Comparison of ENCODE assay signal across 11 cellular contexts in the genomic region with DNA sequence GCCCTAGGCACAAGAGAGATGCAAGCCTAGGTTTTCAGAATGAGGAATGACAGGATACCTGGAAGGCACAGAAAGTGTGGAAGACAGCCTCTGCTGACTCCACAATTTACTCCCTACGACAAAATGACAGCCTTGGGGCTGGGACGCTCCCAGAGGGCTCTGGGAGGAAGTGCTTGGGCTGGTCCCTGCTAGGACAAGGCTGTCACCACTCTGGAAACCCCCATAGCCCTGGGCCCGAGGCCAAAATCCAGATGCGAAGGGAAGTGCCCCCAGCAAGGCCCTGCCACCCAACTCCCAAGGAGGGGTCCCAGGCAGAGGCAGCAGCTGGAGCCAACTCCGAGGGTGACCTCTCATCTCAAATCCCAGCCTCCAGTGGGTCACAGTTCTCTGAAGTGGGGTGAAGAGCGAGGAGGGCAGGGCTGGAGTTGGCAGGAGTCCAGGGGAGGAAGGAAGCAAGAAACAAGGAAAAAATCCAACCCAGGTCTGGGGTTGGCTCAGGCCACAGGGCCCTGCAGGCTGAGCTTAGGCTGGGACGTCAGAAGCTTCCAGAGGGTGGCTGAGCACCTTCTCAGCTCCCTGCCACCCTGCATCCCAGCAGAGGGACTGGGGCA. TPM values are rescaled to one million over a fixed set of nuclear protein-coding genes. Genes with fewer than 3 reads are reported as not detected.
DNase-seq lines count a peak whose midpoint lies in the region; ATAC-seq, FAIRE-seq and TF ChIP-seq lines count a peak whose summit lies in the region.
"Had no signal": no experiment of that assay in that cellular context is flagged by ENCODE, and none has a peak within 500 bp of the region (broad histone marks: within the 10 kb centered on the region; RNA-seq: fewer than 3 reads in every experiment).

No MANE protein-coding gene starts in this region.

- H3K36me3 ChIP-seq in HEK293 (ENCODE audit: control insufficient read depth in 2 of 2, insufficient read depth in 1 of 2, low read length in 2 of 2) (peaks cover 0 to 17% of the 10 kb centered on the region in 2 experiments; a peak in 2 of 3 replicates), K562 (ENCODE audit: control insufficient read depth, insufficient read depth, low read length) (peaks cover 8% of the 10 kb centered on the region; the same call in 1 of the 3 replicates), right lobe of liver (no peaks in the 10 kb centered on the region), subcutaneous abdominal adipose tissue (ENCODE audit: control insufficient read depth in 5 of 5, insufficient read depth in 5 of 5, low read length in 5 of 5) (peaks cover 0 to 19% (median 5%) of the 10 kb centered on the region in 5 donors)

- H3K27me3 ChIP-seq in K562 (ENCODE audit: control insufficient read depth in 2 of 2, insufficient read depth in 2 of 2, low read length in 2 of 2) = no peaks in the 10 kb centered on the region
- no peaks in the 10 kb centered on the region for H3K27me3 ChIP-seq in right lobe of liver
- H3K27me3 ChIP-seq in subcutaneous abdominal adipose tissue (ENCODE audit: control insufficient read depth in 5 of 5, insufficient read depth in 4 of 5, low read length in 5 of 5) = no peaks in the 10 kb centered on the region

- H3K9me1 ChIP-seq in K562 (ENCODE audit: control insufficient read depth, insufficient read depth, low read length) = no peaks in the 10 kb centered on the region

- H3K27ac ChIP-seq in HEK293 (ENCODE audit: extremely low read depth, low read depth, low read length) = no peak overlapping the region
- H3K27ac ChIP-seq in K562 (ENCODE audit: extremely low read depth, low read depth, low read length) = no peak overlapping the region
- H3K27ac ChIP-seq in right lobe of liver = no peak overlapping the region
- peak overlapping the region; percentile 94 for H3K27ac ChIP-seq in subcutaneous abdominal adipose tissue (ENCODE audit: low read depth, low read length)

- TF ChIP-seq POLR2A in K562 (conservative IDR thresholded peaks at IDR 0.05) = no peak
- TF ChIP-seq POLR2A in right lobe of liver (IDR thresholded peaks at IDR 0.05) = no peak

- BruUV-seq in K562 (replicated peaks; lab: Mats Ljungman, UMichigan) = no TSS peak

- ATAC-seq in K562 (peak; percentile 16), right lobe of liver (peak; percentile 19 to 43 (median 28)), GM21381 (IDR thresholded peaks at IDR 0.05; ENCODE audit: unreplicated experiment) (no peak), GM18502 (IDR thresholded peaks at IDR 0.05; ENCODE audit: poor library complexity, unreplicated experiment) (no peak)
- ATAC-seq: effector memory CD8-positive, alpha-beta T cell had no signal

- POLR2A ChIA-PET in HEK293 (lab: Yijun Ruan, JAX) = no interaction called here
- POLR2A ChIA-PET in K562 (lab: Yijun Ruan, JAX) = interaction anchor here (0.6 to 1.2 kb wide), 4 partner anchors 10 to 173 kb away, joined by 3 to 6 read pairs (median 3); no protein-coding TSS in a partner anchor

- no peak for TF ChIP-seq EP300 in K562 (IDR thresholded peaks at IDR 0.05; ENCODE audit: low read length)

- TF ChIP-seq RAD21 in K562 (CRISPR knock-in tag; conservative IDR thresholded peaks at IDR 0.05 in 1 of 2, IDR thresholded peaks at IDR 0.05 in 1 of 2) = no peak

- no peak for FAIRE-seq in K562 (lab: Jason Lieb, UNC)

- 0 out of 2 replicates have a peak, but pooled peaks cover 3% of the 10 kb centered on the region for H3K4me1 ChIP-seq in HEK293 (ENCODE audit: control insufficient read depth, insufficient read depth, low read length)
- peaks cover 5 to 20% of the 10 kb centered on the region in 2 experiments; a peak in 3 of 5 replicates for H3K4me1 ChIP-seq in K562 (replicated peaks in 1 of 2; ENCODE audit: control insufficient read depth in 2 of 2, insufficient read depth in 2 of 2, low read length in 2 of 2)
- peaks cover 0 to 28% (median 10%) of the 10 kb centered on the region in 4 donors for H3K4me1 ChIP-seq in right lobe of liver
- peaks cover 29 to 63% (median 48%) of the 10 kb centered on the region in 5 donors for H3K4me1 ChIP-seq in subcutaneous abdominal adipose tissue (ENCODE audit: control insufficient read depth in 5 of 5, insufficient read depth in 5 of 5, low read length in 5 of 5)

- CTCF ChIA-PET in HEK293 (lab: Yijun Ruan, JAX) = interaction anchor here (0.6 to 1.5 kb wide), 6 partner anchors 9 to 440 kb away, joined by 3 to 6 read pairs (median 4); no protein-coding TSS in a partner anchor
- CTCF ChIA-PET in K562 (lab: Yijun Ruan, JAX; ENCODE audit: low intra/inter-chr PET ratio) = no interaction called here

- H3K9ac ChIP-seq in K562 (ENCODE audit: insufficient read depth in 1 of 2, low read depth in 2 of 2, low read length in 2 of 2) (peak overlapping the region in 1 of 2 experiments; percentile 26; a peak in 1 of 4 replicates), subcutaneous abdominal adipose tissue (ENCODE audit: low read length in 5 of 5) (peak overlapping the region; percentile 44 to 75 (median 65))

- WGBS in K562 (ENCODE audit: insufficient coverage, low coverage, missing lambda C conversion rate) = 41% methylated on average over 6 of the region's 7 CpGs
- WGBS in right lobe of liver (ENCODE audit: insufficient coverage, low coverage, low lambda C conversion rate, missing lambda C conversion rate) = 45% methylated on average over 2 of the region's 7 CpGs

- in situ Hi-C loops in K562 (cut with MboI) = no loop called here

- H3K79me2 ChIP-seq in K562 (ENCODE audit: control insufficient read depth, insufficient read depth, low read length) = no peaks in the 10 kb centered on the region

- TF ChIP-seq CTCF in HEK293 (tag by site-specific recombination; IDR thresholded peaks at IDR 0.05) (no peak), K562 (IDR thresholded peaks at IDR 0.05 in 2 of 3, conservative IDR thresholded peaks at IDR 0.05 in 1 of 3; ENCODE audit: insufficient read depth in 2 of 3, low read depth in 1 of 3, low read length in 3 of 3) (no peak), right lobe of liver (IDR thresholded peaks at IDR 0.05) (no peak)

- DNase-seq in K562 (ENCODE audit: extremely low read depth in 1 of 4, low spot score in 3 of 4) (no peak), right lobe of liver (peak in 2 of 3 donors; percentile 62 to 70), head of caudate nucleus (no peak)
- DNase-seq: activated CD4-positive, alpha-beta T cell treated with anti-CD3 and anti-CD28 coated beads for 48 hours; effector memory CD8-positive, alpha-beta T cell; islet precursor cell; NCI-H146 had no signal

- H3K4me3 ChIP-seq in HEK293 (ENCODE audit: low read depth, low read length) (no peak overlapping the region), K562 (no peak overlapping the region), right lobe of liver (no peak overlapping the region), subcutaneous abdominal adipose tissue (ENCODE audit: low read depth in 1 of 5, low read length in 5 of 5) (peak overlapping the region in 4 of 5 donors; percentile 4 to 35 (median 18))

- H3K9me3 ChIP-seq in HEK293 (ENCODE audit: control insufficient read depth, insufficient read depth, low read depth, low read length) (no peaks in the 10 kb centered on the region), K562 (replicated peaks; ENCODE audit: control insufficient read depth, insufficient read depth, low read depth, low read length) (no peaks in the 10 kb centered on the region), right lobe of liver (no peaks in the 10 kb centered on the region), subcutaneous abdominal adipose tissue (ENCODE audit: control insufficient read depth in 5 of 5, low read length in 5 of 5) (no peaks in the 10 kb centered on the region)

- intact Hi-C loops in K562 (cut with micrococcal nuclease) (no loop called here), right lobe of liver (cut with DNase I) (no loop called here), head of caudate nucleus (cut with DNase I) (no loop called here)

- H2AFZ ChIP-seq in K562 (ENCODE audit: low read depth, low read length) = no peak overlapping the region

- H3K4me2 ChIP-seq in K562 (ENCODE audit: insufficient read depth, low read length) = no peak overlapping the region

- H4K20me1 ChIP-seq in K562 (replicated peaks; ENCODE audit: control insufficient read depth, insufficient read depth, low read length) = no peaks in the 10 kb centered on the region

RNA-seq across cellular contexts. Expression of a gene that starts 6.3 kb away (rescaled TPM):
- 5.1 and 29.5 TPM in 2 replicates for total RNA-seq in K562 (2011; cell fraction: chromatin; rRNA removed; ENCODE audit: low replicate concordance)
- total RNA-seq in K562 (2011; cell fraction: nucleolus; rRNA removed) = 17.6 and 26.3 TPM in 2 replicates
- 11.7 and 13.1 TPM in 2 replicates for total RNA-seq in K562 (2011; cell fraction: nucleoplasm; rRNA removed)
- total RNA-seq in K562 (2014; rRNA removed) (0.54 and 2.6 TPM in 2 replicates), K562 (2014; rRNA removed; fragmentation: Illumina TruSeq; extraction: Trizol) (0.29 TPM in 1 of 2 replicates, not detected in the other), K562 (2015; rRNA removed; fragmentation: Illumina TruSeq; extraction: Trizol) (0.79 and 1.3 TPM in 2 replicates), K562 (2021) (2.1 and 3.5 TPM in 2 replicates), right lobe of liver (1 to 10 TPM in 4 of 6 experiments, under 1 TPM in 2; 0.55 to 3.4 (median 2.3) TPM)
- polyA plus RNA-seq in K562 (2011; rRNA removed) (0.45 and 1.9 TPM in 2 replicates), K562 (2014; fragmentation: Illumina TruSeq; extraction: Trizol) (2.9 and 5.4 TPM in 2 replicates), K562 (2014; fragmentation: Nextera tagmentation; extraction: Ambion mirVana) (under 1 TPM; 0.27 to 0.52 TPM), K562 (2014; rRNA removed) (1.1 and 1.5 TPM in 2 replicates)
- 0.68 and 3.8 TPM in 2 replicates for polyA plus RNA-seq in K562 (2011; cell fraction: cytosol; rRNA removed)
- 3.4 and 6.9 TPM in 2 replicates for polyA plus RNA-seq in K562 (2011; cell fraction: nucleus; rRNA removed)
- 2.2 and 4.8 TPM in 2 replicates for polyA plus RNA-seq in K562 (2012)
- polyA minus RNA-seq in K562 (2011; rRNA and poly(A)+ RNA removed) = 0.53 and 1.1 TPM in 2 replicates
- 1.3 and 2.0 TPM in 2 replicates for polyA minus RNA-seq in K562 (2011; cell fraction: cytosol; rRNA and poly(A)+ RNA removed)
- polyA minus RNA-seq in K562 (2011; cell fraction: nucleus; rRNA and poly(A)+ RNA removed) = 3.1 and 5.8 TPM in 2 replicates

RNA-seq across cellular contexts. Expression of a gene that starts 25.3 kb away (rescaled TPM):
- 75.3 and 142 TPM in 2 replicates for total RNA-seq in K562 (2011; cell fraction: chromatin; rRNA removed; ENCODE audit: low replicate concordance)
- 65.5 and 74.9 TPM in 2 replicates for total RNA-seq in K562 (2011; cell fraction: nucleolus; rRNA removed)
- total RNA-seq in K562 (2011; cell fraction: nucleoplasm; rRNA removed) = 76.9 and 80.5 TPM in 2 replicates
- 34.4 and 44.0 TPM in 2 replicates for total RNA-seq in K562 (2014; rRNA removed)
- total RNA-seq in K562 (2014; rRNA removed; fragmentation: Illumina TruSeq; extraction: Trizol) = 28.1 and 29.3 TPM in 2 replicates
- total RNA-seq in K562 (2015; rRNA removed; fragmentation: Illumina TruSeq; extraction: Trizol) = 41.0 and 41.1 TPM in 2 replicates
- total RNA-seq in K562 (2021) = 74.6 and 76.3 TPM in 2 replicates
- polyA plus RNA-seq in K562 (2011; rRNA removed) = 29.7 and 40.3 TPM in 2 replicates
- 44.3 and 45.4 TPM in 2 replicates for polyA plus RNA-seq in K562 (2011; cell fraction: cytosol; rRNA removed)
- 64.8 and 70.4 TPM in 2 replicates for polyA plus RNA-seq in K562 (2011; cell fraction: nucleus; rRNA removed)
- polyA plus RNA-seq in K562 (2012) = 54.9 and 55.8 TPM in 2 replicates
- polyA plus RNA-seq in K562 (2014; fragmentation: Illumina TruSeq; extraction: Trizol) = 65.0 and 81.7 TPM in 2 replicates
- 10 to 100 TPM; 15.6 to 33.2 TPM for polyA plus RNA-seq in K562 (2014; fragmentation: Nextera tagmentation; extraction: Ambion mirVana)
- polyA plus RNA-seq in K562 (2014; rRNA removed) = 33.2 and 35.6 TPM in 2 replicates
- polyA minus RNA-seq in K562 (2011; rRNA and poly(A)+ RNA removed) = 31.7 and 32.1 TPM in 2 replicates
- 25.4 and 35.7 TPM in 2 replicates for polyA minus RNA-seq in K562 (2011; cell fraction: cytosol; rRNA and poly(A)+ RNA removed)
- 21.1 and 35.7 TPM in 2 replicates for polyA minus RNA-seq in K562 (2011; cell fraction: nucleus; rRNA and poly(A)+ RNA removed)
- 10 to 100 TPM; 11.1 to 21.7 (median 19.4) TPM for total RNA-seq in right lobe of liver

RNA-seq across cellular contexts. Expression of a gene that starts 46.2 kb away (rescaled TPM):
- total RNA-seq in K562 (2011; cell fraction: chromatin; rRNA removed; ENCODE audit: low replicate concordance) = 0.79 and 1.5 TPM in 2 replicates
- total RNA-seq in K562 (2011; cell fraction: nucleolus; rRNA removed) = 1.4 and 1.5 TPM in 2 replicates
- 0.38 and 0.95 TPM in 2 replicates for total RNA-seq in K562 (2011; cell fraction: nucleoplasm; rRNA removed)
- total RNA-seq in K562 (2014; rRNA removed) (1.3 and 2.1 TPM in 2 replicates), K562 (2014; rRNA removed; fragmentation: Illumina TruSeq; extraction: Trizol) (0.29 and 0.44 TPM in 2 replicates), K562 (2015; rRNA removed; fragmentation: Illumina TruSeq; extraction: Trizol) (0.65 and 0.75 TPM in 2 replicates), K562 (2021) (0.81 and 1.3 TPM in 2 replicates), right lobe of liver (under 1 TPM in 3 of 6 experiments, not detected in 3; 0.10 to 0.28 (median 0.20) TPM)
- polyA plus RNA-seq in K562 (2011; rRNA removed) (0.39 and 0.56 TPM in 2 replicates), K562 (2014; fragmentation: Illumina TruSeq; extraction: Trizol) (0.49 and 0.64 TPM in 2 replicates), K562 (2014; fragmentation: Nextera tagmentation; extraction: Ambion mirVana) (under 1 TPM; 0.06 to 0.08 TPM), K562 (2014; rRNA removed) (0.61 and 0.98 TPM in 2 replicates)
- polyA plus RNA-seq in K562 (2011; cell fraction: cytosol; rRNA removed) = 0.53 and 1.1 TPM in 2 replicates
- 0.79 and 1.1 TPM in 2 replicates for polyA plus RNA-seq in K562 (2011; cell fraction: nucleus; rRNA removed)
- 1.0 and 1.8 TPM in 2 replicates for polyA plus RNA-seq in K562 (2012)
- polyA minus RNA-seq in K562 (2011; rRNA and poly(A)+ RNA removed) = 0.12 and 0.25 TPM in 2 replicates
- polyA minus RNA-seq in K562 (2011; cell fraction: cytosol; rRNA and poly(A)+ RNA removed) = 0.64 TPM in 1 of 2 replicates, not detected in the other
- 0.67 and 0.81 TPM in 2 replicates for polyA minus RNA-seq in K562 (2011; cell fraction: nucleus; rRNA and poly(A)+ RNA removed)

RNA-seq across cellular contexts. Expression of a gene that starts 46.6 kb away (rescaled TPM):
- total RNA-seq in K562 (2011; cell fraction: chromatin; rRNA removed; ENCODE audit: low replicate concordance) = 265 and 326 TPM in 2 replicates
- 95.2 and 116 TPM in 2 replicates for total RNA-seq in K562 (2011; cell fraction: nucleolus; rRNA removed)
- total RNA-seq in K562 (2011; cell fraction: nucleoplasm; rRNA removed) = 147 and 156 TPM in 2 replicates
- total RNA-seq in K562 (2014; rRNA removed) (35.0 and 37.1 TPM in 2 replicates), K562 (2014; rRNA removed; fragmentation: Illumina TruSeq; extraction: Trizol) (49.4 and 50.7 TPM in 2 replicates), K562 (2015; rRNA removed; fragmentation: Illumina TruSeq; extraction: Trizol) (47.5 and 52.5 TPM in 2 replicates), K562 (2021) (43.2 and 46.7 TPM in 2 replicates), right lobe of liver (1 to 10 TPM; 1.8 to 8.4 (median 3.5) TPM)
- polyA plus RNA-seq in K562 (2011; rRNA removed) (114 and 134 TPM in 2 replicates), K562 (2014; fragmentation: Illumina TruSeq; extraction: Trizol) (92.7 and 113 TPM in 2 replicates), K562 (2014; fragmentation: Nextera tagmentation; extraction: Ambion mirVana) (1 to 10 TPM; 2.7 to 5.6 TPM), K562 (2014; rRNA removed) (44.4 and 52.8 TPM in 2 replicates)
- 93.4 and 98.1 TPM in 2 replicates for polyA plus RNA-seq in K562 (2011; cell fraction: cytosol; rRNA removed)
- 150 and 166 TPM in 2 replicates for polyA plus RNA-seq in K562 (2011; cell fraction: nucleus; rRNA removed)
- polyA plus RNA-seq in K562 (2012) = 38.7 and 48.5 TPM in 2 replicates
- polyA minus RNA-seq in K562 (2011; rRNA and poly(A)+ RNA removed) = 120 and 125 TPM in 2 replicates
- polyA minus RNA-seq in K562 (2011; cell fraction: cytosol; rRNA and poly(A)+ RNA removed) = 44.7 and 51.1 TPM in 2 replicates
- polyA minus RNA-seq in K562 (2011; cell fraction: nucleus; rRNA and poly(A)+ RNA removed) = 49.7 and 85.1 TPM in 2 replicates

Comparison
In these comparisons a context has a peak if more than half of its experiments do, and no peak if none do; other contexts are left out.
1. H3K4me3 ChIP-seq: peak in subcutaneous abdominal adipose tissue (4 of 5); none in HEK293 (single experiment), K562 (single experiment) and right lobe of liver (0 of 3).
2. ATAC-seq: peak in K562 (single experiment) and right lobe of liver (4 of 4); none in GM21381 (single experiment) and GM18502 (single experiment).
3. DNase-seq: peak in right lobe of liver (2 of 3); none in K562 (0 of 4) and head of caudate nucleus (0 of 42).